8 cellular contexts compared by ENCODE assay signal in genomic region chr4:150242820-150243458, GRCh38.
DNase-seq lines count a peak whose midpoint lies in the region; ATAC-seq, FAIRE-seq and TF ChIP-seq lines count a peak whose summit lies in the region.

No MANE protein-coding gene starts in this region.

- in situ Hi-C loops in astrocyte of the cerebellum (cut with HindIII; ENCODE audit: low sequenced_read_pairs): no loop called here

- no peaks in the 10 kb centered on the region for H3K27me3 ChIP-seq in upper lobe of right lung

- no peaks in the 10 kb centered on the region for H3K4me1 ChIP-seq in upper lobe of right lung

- peak; percentile 62 for DNase-seq in AG08395 (ENCODE audit: low spot score)
- peak; percentile 54 for DNase-seq in ELR (ENCODE audit: low read depth)
- peak; percentile 53 for DNase-seq in LHCN-M2 (ENCODE audit: low read depth)
- DNase-seq in astrocyte of the cerebellum (ENCODE audit: low read depth): no peak
- no peak for DNase-seq in upper lobe of right lung
- DNase-seq in occipital lobe (lab: John Stamatoyannopoulos, UW): no peak

- ATAC-seq in upper lobe of right lung (peak; percentile 73), HG03280 (IDR thresholded peaks at IDR 0.05; ENCODE audit: unreplicated experiment) (no peak)

- peak; percentile 76 for FAIRE-seq in islet of Langerhans (lab: Jason Lieb, UNC)

- no peak overlapping the region for H3K27ac ChIP-seq in upper lobe of right lung

- H3K9me3 ChIP-seq in upper lobe of right lung: no peaks in the 10 kb centered on the region

- H3K4me3 ChIP-seq in astrocyte of the cerebellum (ENCODE audit: low read depth, low read length) (no peak overlapping the region), upper lobe of right lung (no peak overlapping the region)

- no peaks in the 10 kb centered on the region for H3K36me3 ChIP-seq in upper lobe of right lung

- intact Hi-C loops in upper lobe of right lung (cut with DNase I): loop anchor here (10.0 kb wide), 1 partner anchor 238 kb away; no protein-coding TSS in a partner anchor

- TF ChIP-seq CTCF in astrocyte of the cerebellum (IDR thresholded peaks at IDR 0.05; ENCODE audit: low read depth, low read length, missing control alignments) (peak; percentile 87), upper lobe of right lung (IDR thresholded peaks at IDR 0.05) (peak; percentile 81)

Comparison
In these comparisons a context has a peak if more than half of its experiments do, and no peak if none do; other contexts are left out.
1. DNase-seq: peak in AG08395 (single experiment), ELR (single experiment) and LHCN-M2 (single experiment); none in astrocyte of the cerebellum (single experiment), upper lobe of right lung (single experiment) and occipital lobe (single experiment).